1 cellular context compared by ENCODE assay signal in the genomic region with DNA sequence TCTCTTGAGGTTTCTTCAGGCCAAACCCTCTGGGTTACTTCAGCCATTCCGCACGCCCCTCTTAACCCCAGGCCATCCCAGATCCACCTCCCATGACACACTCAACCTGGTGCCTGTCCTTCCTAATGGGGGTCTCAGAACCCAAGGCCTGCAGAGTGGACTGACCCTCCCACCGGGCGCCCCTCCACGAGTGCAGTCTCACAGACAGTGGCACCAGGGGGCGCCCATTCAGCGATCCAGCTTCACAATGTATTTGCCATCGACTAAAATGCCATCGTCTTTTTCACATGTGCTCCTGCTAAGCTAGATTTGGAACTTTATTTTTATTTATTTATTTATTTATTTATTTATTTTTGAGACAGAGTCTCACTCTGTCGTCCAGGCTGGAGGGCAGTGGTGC.
TF ChIP-seq lines count a peak whose summit lies in the region.

No MANE protein-coding gene starts in this region.

TF ChIP-seq in GM23338, 12 proteins besides CTCF, POLR2A, EP300 and RAD21 (continued from another document):
- TF ChIP-seq STAT1 (IDR thresholded peaks at IDR 0.05; ENCODE audit: unreplicated experiment) (no peak), ZNF331 (CRISPR knock-in tag; IDR thresholded peaks at IDR 0.05; ENCODE audit: low read depth) (no peak)
